ENCODE assay signal across 16 cellular contexts in genomic region chr1:27100797-27101491, GRCh38. TPM values are rescaled to one million over a fixed set of nuclear protein-coding genes. Genes with fewer than 3 reads are reported as not detected.
DNase-seq lines count a peak whose midpoint lies in the region; ATAC-seq and TF ChIP-seq lines count a peak whose summit lies in the region.
"Had no signal": no experiment of that assay in that cellular context is flagged by ENCODE, and none has a peak within 500 bp of the region (broad histone marks: within the 10 kb centered on the region; RNA-seq: fewer than 3 reads in every experiment).

No MANE protein-coding gene starts in this region.

- H3K9me3 Mint-ChIP-seq in stimulated activated naive B cell treated with anti-CD40 and anti-IgM and Interleukin-4, amounts not matched to agents 10 μg/mL and 1 μg/mL and 100 μg/mL, for 72 hours, result no peaks in the 10 kb centered on the region
- H3K9me3 Mint-ChIP-seq: central memory CD8-positive, alpha-beta T cell had no signal

- peak overlapping the region; percentile 72 for H3K9ac ChIP-seq in adipocyte (ENCODE audit: low read length)

- DNase-seq in H7, result peak; percentile 54
- DNase-seq in adipocyte (ENCODE audit: low read depth), result no peak
- DNase-seq in lower lobe of right lung, result no peak
- DNase-seq in stimulated activated naive B cell treated with anti-CD40 and anti-IgM and Interleukin-4, amounts not matched to agents 10 μg/mL and 1 μg/mL and 100 μg/mL, for 72 hours, result no peak
- no peak for DNase-seq in stimulated activated naive CD4-positive, alpha-beta T cell treated with Interleukin-2 at 50 U/mL for 16 hours (lab: John Stamatoyannopoulos, UW)
- DNase-seq: activated CD4-positive, alpha-beta T cell treated with anti-CD3 and anti-CD28 coated beads for 48 hours; DMS79 treated with DMSO at 0.1 percent for 48 hours; foreskin melanocyte; NCI-H1436 treated with DMSO at 0.1 percent for 48 hours; NCI-H2227 treated with DMSO at 0.1 percent for 48 hours; T1000 had no signal

- H3K27me3 Mint-ChIP-seq in stimulated activated naive B cell treated with anti-CD40 and anti-IgM and Interleukin-4, amounts not matched to agents 10 μg/mL and 1 μg/mL and 100 μg/mL, for 72 hours, result no peaks in the 10 kb centered on the region
- H3K27me3 Mint-ChIP-seq: activated naive CD8-positive, alpha-beta T cell; central memory CD8-positive, alpha-beta T cell had no signal

- peaks cover 40 to 56% of the 10 kb centered on the region in 2 donors for H3K4me1 Mint-ChIP-seq in stimulated activated naive B cell treated with anti-CD40 and anti-IgM and Interleukin-4, amounts not matched to agents 10 μg/mL and 1 μg/mL and 100 μg/mL, for 72 hours

- no peaks in the 10 kb centered on the region for H3K9me3 ChIP-seq in adipocyte (ENCODE audit: control insufficient read depth, low read length)
- no peaks in the 10 kb centered on the region for H3K9me3 ChIP-seq in lower lobe of right lung

- intact Hi-C loops in lower lobe of right lung (cut with DNase I), result loop anchor here (10.0 kb wide), 1 partner anchor 184 kb away; no protein-coding TSS in a partner anchor

- H3K27ac ChIP-seq in lower lobe of right lung, result peak overlapping the region; percentile 79
- H3K27ac ChIP-seq: HL-60 had no signal

- ATAC-seq in lower lobe of right lung (no peak), GM18505 (IDR thresholded peaks at IDR 0.05; ENCODE audit: unreplicated experiment) (no peak), HG02763 (IDR thresholded peaks at IDR 0.05; ENCODE audit: unreplicated experiment) (no peak)
- ATAC-seq in stimulated activated naive B cell treated with anti-CD40 and anti-IgM and Interleukin-4, amounts not matched to agents 10 μg/mL and 1 μg/mL and 100 μg/mL, for 72 hours (replicated peaks), result no peak

- H3K36me3 ChIP-seq in H7 (replicated peaks; ENCODE audit: control insufficient read depth, insufficient read depth, low read length) (no peaks in the 10 kb centered on the region), adipocyte (ENCODE audit: control insufficient read depth, insufficient read depth, low read length, severe bottlenecking) (peaks cover 22% of the 10 kb centered on the region), lower lobe of right lung (peaks cover 55% of the 10 kb centered on the region)

- H3K4me1 ChIP-seq in adipocyte (ENCODE audit: control insufficient read depth, insufficient read depth, low read length), result peaks cover 27% of the 10 kb centered on the region
- peaks cover 39% of the 10 kb centered on the region for H3K4me1 ChIP-seq in lower lobe of right lung

- no peak overlapping the region for H3K4me3 Mint-ChIP-seq in stimulated activated naive B cell treated with anti-CD40 and anti-IgM and Interleukin-4, amounts not matched to agents 10 μg/mL and 1 μg/mL and 100 μg/mL, for 72 hours
- H3K4me3 Mint-ChIP-seq: activated naive CD8-positive, alpha-beta T cell; central memory CD8-positive, alpha-beta T cell had no signal

- H3K27me3 ChIP-seq in H7 (ENCODE audit: control insufficient read depth, insufficient read depth, low read length) (no peaks in the 10 kb centered on the region), adipocyte (replicated peaks; ENCODE audit: control insufficient read depth, insufficient read depth, low read length) (no peaks in the 10 kb centered on the region), lower lobe of right lung (ENCODE audit: low read depth) (no peaks in the 10 kb centered on the region)

- peak overlapping the region; percentile 91 for H3K27ac Mint-ChIP-seq in stimulated activated naive B cell treated with anti-CD40 and anti-IgM and Interleukin-4, amounts not matched to agents 10 μg/mL and 1 μg/mL and 100 μg/mL, for 72 hours
- H3K27ac Mint-ChIP-seq: activated naive CD8-positive, alpha-beta T cell had no signal

- H3K36me3 Mint-ChIP-seq in stimulated activated naive B cell treated with anti-CD40 and anti-IgM and Interleukin-4, amounts not matched to agents 10 μg/mL and 1 μg/mL and 100 μg/mL, for 72 hours, result peaks cover 23 to 36% of the 10 kb centered on the region in 2 donors
- H3K36me3 Mint-ChIP-seq: activated naive CD8-positive, alpha-beta T cell had no signal

- no peak for TF ChIP-seq CTCF in lower lobe of right lung (IDR thresholded peaks at IDR 0.05)

- H3K4me3 ChIP-seq in H7 (ENCODE audit: insufficient read depth, low read depth, low read length), result no peak overlapping the region
- H3K4me3 ChIP-seq in adipocyte (ENCODE audit: low read length), result no peak overlapping the region
- no peak overlapping the region for H3K4me3 ChIP-seq in lower lobe of right lung

- no peak for TF ChIP-seq POLR2A in GM18505 (IDR thresholded peaks at IDR 0.05; ENCODE audit: borderline replicate concordance, extremely low read depth, insufficient read depth, insufficient read length)

RNA-seq across cellular contexts. Expression of gene SLC9A1, which starts 54.0 kb away (rescaled TPM):
- total RNA-seq in H7 (2014; rRNA removed; shearing (Covaris generic)), result 12.6 and 13.1 TPM in 2 replicates
- total RNA-seq in lower lobe of right lung, result 57.7 TPM
